Comparison of ENCODE assay signal across 1 cellular context in genomic region chr7:51265066-51265907, GRCh38.
TF ChIP-seq lines count a peak whose summit lies in the region.

No MANE protein-coding gene starts in this region.

TF ChIP-seq in HepG2, 621 proteins besides CTCF, POLR2A, EP300 and RAD21 (continued from another document):
- no peak for TF ChIP-seq SNAI1 (CRISPR knock-in tag; IDR thresholded peaks at IDR 0.05; ENCODE audit: borderline replicate concordance)
- TF ChIP-seq FOSL2 (CRISPR knock-in tag; IDR thresholded peaks at IDR 0.05): 0 out of 2 replicates have a peak, but pooled peaks have one; percentile 23
- TF ChIP-seq ZBTB3 (CRISPR knock-in tag; IDR thresholded peaks at IDR 0.05; ENCODE audit: borderline replicate concordance, low read depth): no peak
- no peak for TF ChIP-seq TBX3 (IDR thresholded peaks at IDR 0.05; ENCODE audit: borderline replicate concordance)
- TF ChIP-seq NFRKB (IDR thresholded peaks at IDR 0.05): no peak
- no peak for TF ChIP-seq HMGXB3 (CRISPR knock-in tag; IDR thresholded peaks at IDR 0.05; ENCODE audit: borderline replicate concordance)
- no peak for TF ChIP-seq PHF5A (CRISPR knock-in tag; IDR thresholded peaks at IDR 0.05; ENCODE audit: low read depth, unreplicated experiment)
- peak; percentile 32; the same call in 1 of the 2 replicates for TF ChIP-seq ZKSCAN8 (CRISPR knock-in tag; IDR thresholded peaks at IDR 0.05; ENCODE audit: borderline replicate concordance)
- peak; percentile 52; the same call in 1 of the 2 replicates for TF ChIP-seq NCOA2 (CRISPR knock-in tag; IDR thresholded peaks at IDR 0.05)
- TF ChIP-seq TSC22D2 (CRISPR knock-in tag; IDR thresholded peaks at IDR 0.05; ENCODE audit: borderline replicate concordance): no peak
- peak; percentile 72; the same call in 1 of the 2 replicates for TF ChIP-seq ZNF292 (CRISPR knock-in tag; IDR thresholded peaks at IDR 0.05; ENCODE audit: borderline replicate concordance, low read depth)
- no peak for TF ChIP-seq SALL2 (CRISPR knock-in tag; IDR thresholded peaks at IDR 0.05)
- no peak for TF ChIP-seq STAT6 (CRISPR knock-in tag; IDR thresholded peaks at IDR 0.05; ENCODE audit: borderline replicate concordance)
- TF ChIP-seq KLF12 (CRISPR knock-in tag; IDR thresholded peaks at IDR 0.05; ENCODE audit: borderline replicate concordance): 0 out of 2 replicates have a peak, but pooled peaks have one; percentile 49
